In genomic region chr5:73448451-73449136, GRCh38 we compare ENCODE assay signal across 7 cellular contexts. TPM values are rescaled to one million over a fixed set of nuclear protein-coding genes. Genes with fewer than 3 reads are reported as not detected.
DNase-seq lines count a peak whose midpoint lies in the region; ATAC-seq lines count a peak whose summit lies in the region.

FOXD1 (minus strand) TSS chr5:73448777; CDS start chr5:73448362, 415 bp downstream.

- no peaks in the 10 kb centered on the region for H3K9me3 Mint-ChIP-seq in activated naive CD4-positive, alpha-beta T cell treated with anti-CD3 and anti-CD28 coated beads for 36 hours

- DNase-seq in NCI-H748 (lab: John Stamatoyannopoulos, UW; ENCODE audit: unreplicated experiment) (peak; percentile 90), globus pallidus (ENCODE audit: low spot score) (peak; percentile 62), non-pigmented ciliary epithelial cell (ENCODE audit: low read depth) (peak; percentile 86)
- DNase-seq in activated naive CD4-positive, alpha-beta T cell treated with anti-CD3 and anti-CD28 coated beads for 36 hours = peak; percentile 49

- peak within 1 kb of the TSS; percentile 52; the same call in 1 of the 2 replicates for H3K4me3 ChIP-seq in GM08714 (ENCODE audit: low read length)

- ATAC-seq in HG03521 (IDR thresholded peaks at IDR 0.05; ENCODE audit: unreplicated experiment) = peak; percentile 36
- no peak for ATAC-seq in GM21786 (IDR thresholded peaks at IDR 0.05; ENCODE audit: unreplicated experiment)

- H3K27ac Mint-ChIP-seq in activated naive CD4-positive, alpha-beta T cell treated with anti-CD3 and anti-CD28 coated beads for 36 hours = no peak within 1 kb of the TSS

- peaks cover 72% of the 10 kb centered on the region for H3K27me3 Mint-ChIP-seq in activated naive CD4-positive, alpha-beta T cell treated with anti-CD3 and anti-CD28 coated beads for 36 hours (ENCODE audit: low read depth)

- peak within 1 kb of the TSS; percentile 77 for H3K4me3 Mint-ChIP-seq in activated naive CD4-positive, alpha-beta T cell treated with anti-CD3 and anti-CD28 coated beads for 36 hours

- H3K4me1 Mint-ChIP-seq in activated naive CD4-positive, alpha-beta T cell treated with anti-CD3 and anti-CD28 coated beads for 36 hours (ENCODE audit: low read depth) = peaks cover 2% of the 10 kb centered on the region

- peaks cover 3% of the 10 kb centered on the region for H3K36me3 Mint-ChIP-seq in activated naive CD4-positive, alpha-beta T cell treated with anti-CD3 and anti-CD28 coated beads for 36 hours (ENCODE audit: low read depth)

- intact Hi-C loops in activated naive CD4-positive, alpha-beta T cell treated with anti-CD3 and anti-CD28 coated beads for 36 hours (cut with micrococcal nuclease) = loop anchor here (1.0 to 2.0 kb wide), 3 partner anchors 12 to 288 kb away; partner anchors contain the start of gene BTF3

- CTCF ChIA-PET in activated naive CD4-positive, alpha-beta T cell treated with anti-CD3 and anti-CD28 coated beads for 36 hours (lab: Charles Lee) = interaction anchor here (1.3 kb wide), 1 partner anchor 28 kb away, joined by 3 read pairs; no protein-coding TSS in a partner anchor

RNA-seq across cellular contexts. Expression of gene FOXD1, which starts in this region (rescaled TPM):
- total RNA-seq in activated naive CD4-positive, alpha-beta T cell treated with anti-CD3 and anti-CD28 coated beads for 36 hours = under 1 TPM; 0.12 TPM

Comparison
In these comparisons a context has a peak if more than half of its experiments do, and no peak if none do; other contexts are left out.
1. Peak in DNase-seq in activated naive CD4-positive, alpha-beta T cell treated with anti-CD3 and anti-CD28 coated beads for 36 hours; RNA of the gene not detected or under 1 TPM.